ENCODE assay signal across 8 cellular contexts in genomic region chr11:19836666-19837065, GRCh38.
"Had no signal": no experiment of that assay in that cellular context is flagged by ENCODE, and none has a peak within 500 bp of the region (broad histone marks: within the 10 kb centered on the region; RNA-seq: fewer than 3 reads in every experiment).

No MANE protein-coding gene starts in this region.

- H3K27me3 Mint-ChIP-seq: IgD-negative memory B cell had no signal

- H3K4me1 Mint-ChIP-seq: IgD-negative memory B cell had no signal

- H3K4me3 Mint-ChIP-seq: IgD-negative memory B cell had no signal

- ATAC-seq: HepG2 had no signal

- H3K9ac ChIP-seq: KMS-11 had no signal

- H3K27ac Mint-ChIP-seq: IgD-negative memory B cell had no signal

- FAIRE-seq: HepG2, HTR-8/SVneo had no signal

- H3K4me2 ChIP-seq: KMS-11 had no signal

- DNase-seq: IMR-90, KBM-7, KG1 had no signal

- H3K27ac ChIP-seq: HL-60, KMS-11 had no signal
